ENCODE assay signal across 17 cellular contexts in the genomic region with DNA sequence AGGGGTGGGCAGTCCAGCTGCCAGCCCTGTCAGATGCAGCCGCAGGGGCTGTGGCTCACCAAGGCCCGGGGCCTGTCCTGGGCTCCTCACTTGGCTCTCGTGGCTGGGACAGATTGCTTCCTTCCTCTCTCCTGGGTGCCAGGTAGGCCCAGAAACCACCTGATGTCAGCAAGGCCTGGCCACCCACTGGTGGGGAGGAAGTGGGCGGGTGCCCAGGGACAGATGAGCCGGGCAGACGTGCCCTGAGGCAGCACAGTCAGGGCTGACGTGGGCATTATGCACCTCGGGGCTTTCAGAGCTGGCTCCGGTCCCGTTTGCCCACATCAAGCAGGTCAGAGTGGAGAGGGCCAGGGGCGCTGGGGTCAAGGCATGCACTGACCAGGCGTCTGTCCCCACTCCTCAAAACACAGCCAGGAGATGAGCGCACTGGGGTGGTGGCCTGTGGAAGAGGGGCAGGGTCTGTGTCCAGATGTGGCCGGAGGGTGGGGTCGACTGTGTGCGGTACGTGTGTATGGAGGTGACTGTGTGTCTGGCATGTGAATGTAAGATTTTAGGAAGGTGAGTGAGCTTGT.
DNase-seq lines count a peak whose midpoint lies in the region; ATAC-seq, FAIRE-seq and TF ChIP-seq lines count a peak whose summit lies in the region.
"Had no signal": no experiment of that assay in that cellular context is flagged by ENCODE, and none has a peak within 500 bp of the region (broad histone marks: within the 10 kb centered on the region; RNA-seq: fewer than 3 reads in every experiment).

No MANE protein-coding gene starts in this region.

- H3K27me3 ChIP-seq in BLaER1 treated with 17β-estradiol and CSF1 and Interleukin-3, amounts not matched to agents 10 nM and 100 nM, result no peaks in the 10 kb centered on the region
- H3K27me3 ChIP-seq in BE2C, result 0 out of 2 replicates have a peak, but pooled peaks cover 3% of the 10 kb centered on the region
- H3K27me3 ChIP-seq: tibial nerve had no signal

- peak overlapping the region in 1 of 11 experiments; percentile 22; a peak in 1 of 22 replicates for H3K27ac ChIP-seq in BLaER1 treated with 17β-estradiol and CSF1 and Interleukin-3, amounts not matched to agents 10 nM and 100 nM
- H3K27ac ChIP-seq in kidney (ENCODE audit: low read depth in 2 of 2, low read length in 2 of 2), result no peak overlapping the region
- H3K27ac ChIP-seq: left ventricle myocardium inferior, tibial nerve had no signal

- no peak overlapping the region for H3K4me3 ChIP-seq in BLaER1 treated with 17β-estradiol and CSF1 and Interleukin-3, amounts not matched to agents 10 nM and 100 nM
- H3K4me3 ChIP-seq in kidney (ENCODE audit: low read length in 2 of 2) (no peak overlapping the region), BE2C (ENCODE audit: low read depth, low read length) (no peak overlapping the region)
- H3K4me3 ChIP-seq: left ventricle myocardium inferior, tibial nerve had no signal

- DNase-seq in H54 (ENCODE audit: insufficient read length, low spot score) (peak; percentile 64), SW480 (ENCODE audit: low spot score) (peak; percentile 78), kidney (peak; percentile 70), NCI-H774 (lab: John Stamatoyannopoulos, UW) (no peak), BE2C (no peak)
- DNase-seq: activated effector memory CD4-positive, alpha-beta T cell treated with Interleukin-2 at 50 U/mL for 16 hours; CD4-positive, alpha-beta memory T cell; KG1; left ventricle myocardium inferior; NCI-H187; NCI-H526; SHP77 treated with DMSO at 0.1 percent for 48 hours had no signal

- no peak for FAIRE-seq in H54 (lab: Jason Lieb, UNC)
- no peak for FAIRE-seq in kidney (lab: Jason Lieb, UNC)
- FAIRE-seq: astrocyte had no signal

- no peaks in the 10 kb centered on the region for H4K20me1 ChIP-seq in BLaER1 treated with 17β-estradiol and CSF1 and Interleukin-3, amounts not matched to agents 10 nM and 100 nM

- no peak for TF ChIP-seq CTCF in kidney (IDR thresholded peaks at IDR 0.05; ENCODE audit: borderline replicate concordance, extremely low read depth, insufficient read depth)
- no peak for TF ChIP-seq CTCF in BE2C (IDR thresholded peaks at IDR 0.05; ENCODE audit: low read depth, low read length)

- H3K36me3 ChIP-seq in BLaER1 treated with 17β-estradiol and CSF1 and Interleukin-3, amounts not matched to agents 10 nM and 100 nM, result no peaks in the 10 kb centered on the region
- no peaks in the 10 kb centered on the region for H3K36me3 ChIP-seq in kidney (ENCODE audit: control insufficient read depth in 1 of 2, insufficient read depth in 2 of 2, low read length in 2 of 2)
- no peaks in the 10 kb centered on the region for H3K36me3 ChIP-seq in BE2C
- H3K36me3 ChIP-seq: left ventricle myocardium inferior, tibial nerve had no signal

- no peak for TF ChIP-seq POLR2A in H54 (IDR thresholded peaks at IDR 0.05; ENCODE audit: low read depth, low read length)

- H3K4me1 ChIP-seq in BLaER1 treated with 17β-estradiol and CSF1 and Interleukin-3, amounts not matched to agents 10 nM and 100 nM, result peaks cover 32 to 63% (median 48%) of the 10 kb centered on the region in 10 experiments
- H3K4me1 ChIP-seq in kidney (ENCODE audit: control insufficient read depth in 1 of 2, insufficient read depth in 1 of 2, low read depth in 1 of 2, low read length in 2 of 2) (peaks cover 7% of the 10 kb centered on the region in 2 donors), BE2C (peaks cover 7% of the 10 kb centered on the region)

- peak overlapping the region; percentile 28 to 77 (median 46); a peak in 18 of 22 replicates for H3K4me2 ChIP-seq in BLaER1 treated with 17β-estradiol and CSF1 and Interleukin-3, amounts not matched to agents 10 nM and 100 nM

- intact Hi-C loops in kidney (cut with DNase I), result no loop called here

- peak overlapping the region in 7 of 11 experiments; percentile 1 to 53 (median 29); a peak in 6 of 22 replicates for H3K9ac ChIP-seq in BLaER1 treated with 17β-estradiol and CSF1 and Interleukin-3, amounts not matched to agents 10 nM and 100 nM
- no peak overlapping the region for H3K9ac ChIP-seq in kidney (ENCODE audit: low read length in 2 of 2)

- ATAC-seq in GM19455 (IDR thresholded peaks at IDR 0.05; ENCODE audit: unreplicated experiment), result no peak
- no peak for ATAC-seq in HG03442 (IDR thresholded peaks at IDR 0.05; ENCODE audit: unreplicated experiment)

- no peaks in the 10 kb centered on the region for H3K9me3 ChIP-seq in BLaER1 treated with 17β-estradiol and CSF1 and Interleukin-3, amounts not matched to agents 10 nM and 100 nM (replicated peaks in 1 of 11)
- H3K9me3 ChIP-seq in kidney (ENCODE audit: control insufficient read depth in 1 of 2, low read length in 2 of 2), result no peaks in the 10 kb centered on the region
- H3K9me3 ChIP-seq in BE2C, result no peaks in the 10 kb centered on the region
- H3K9me3 ChIP-seq: left ventricle myocardium inferior, tibial nerve had no signal

Comparison
In these comparisons a context has a peak if more than half of its experiments do, and no peak if none do; other contexts are left out.
1. H3K9ac ChIP-seq: peak in BLaER1 treated with 17β-estradiol and CSF1 and Interleukin-3, amounts not matched to agents 10 nM and 100 nM (7 of 11); none in kidney (0 of 2).
2. DNase-seq: peak in H54 (single experiment), SW480 (single experiment) and kidney (single experiment); none in NCI-H774 (single experiment) and BE2C (single experiment).